In the genomic region with DNA sequence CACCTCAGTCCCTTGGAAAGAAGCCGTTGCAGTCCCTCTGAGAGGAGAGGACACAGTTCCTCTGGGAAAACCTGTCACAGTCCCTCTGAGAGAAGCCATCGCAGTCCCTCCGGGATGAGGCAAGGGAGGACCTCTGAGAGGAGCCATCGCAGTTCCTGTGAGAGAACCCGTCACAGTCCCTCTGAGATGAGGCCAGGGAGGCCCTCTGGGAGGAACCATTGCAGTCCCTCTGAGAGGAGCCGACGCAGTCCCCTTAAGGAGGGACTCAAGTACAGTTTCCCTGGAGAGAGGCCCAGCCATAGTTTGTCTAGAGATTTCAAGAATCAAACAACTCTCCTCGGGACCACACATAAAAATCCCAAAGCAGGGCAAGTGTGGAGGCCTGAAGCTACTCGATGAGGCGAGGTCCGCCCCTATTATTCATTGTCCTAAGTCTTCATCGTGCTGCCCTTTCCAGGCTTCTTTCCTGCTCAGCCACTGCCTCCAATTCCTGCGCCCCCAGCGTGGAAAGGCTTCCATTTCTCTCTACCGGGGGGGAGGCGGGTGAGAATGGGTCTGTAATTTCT, we compare ENCODE assay signal across 8 cellular contexts. TPM values are rescaled to one million over a fixed set of nuclear protein-coding genes. Genes with fewer than 3 reads are reported as not detected.
DNase-seq lines count a peak whose midpoint lies in the region; ATAC-seq, FAIRE-seq and TF ChIP-seq lines count a peak whose summit lies in the region.

No MANE protein-coding gene starts in this region.

- intact Hi-C loops in CD4-positive, alpha-beta memory T cell (cut with micrococcal nuclease): loop anchor here (2.0 kb wide), 1 partner anchor 93 kb away; a partner anchor contains a TSS
- intact Hi-C loops in ovary (cut with DNase I): loop anchor here in 1 of 4 donors (10.0 kb wide), 1 partner anchor 87 kb away; a partner anchor contains a TSS

- CTCF ChIA-PET in CD4-positive, alpha-beta memory T cell (lab: Charles Lee; ENCODE audit: partially characterized antibody): interaction anchor here (0.8 kb wide), 1 partner anchor 102 kb away, joined by 3 read pairs; no protein-coding TSS in a partner anchor

- peak overlapping the region; percentile 70 for H3K27ac ChIP-seq in CD4-positive, alpha-beta memory T cell (ENCODE audit: low read depth, low read length)
- H3K27ac ChIP-seq in endodermal cell (ENCODE audit: low read depth, low read length): no peak overlapping the region
- peak overlapping the region; percentile 5 to 66 for H3K27ac ChIP-seq in ovary

- ATAC-seq in HG03354 (IDR thresholded peaks at IDR 0.05; ENCODE audit: poor library complexity, severe bottlenecking, unreplicated experiment): no peak
- no peak for ATAC-seq in GM21515 (IDR thresholded peaks at IDR 0.05; ENCODE audit: unreplicated experiment)

- peak overlapping the region; percentile 86 to 99 (median 97) for H3K27ac Mint-ChIP-seq in CD4-positive, alpha-beta memory T cell
- H3K27ac Mint-ChIP-seq in endodermal cell: peak overlapping the region; percentile 82

- 94 to 95% methylated on average over 9 to 16 of the region's 16 CpGs for WGBS in endodermal cell (ENCODE audit: insufficient coverage in 1 of 2, insufficient read length in 1 of 2), 2 experiments
- 79 to 80% (median 79%) methylated on average over 16 of the region's 16 CpGs for WGBS in ovary, 3 donors

- H3K9ac ChIP-seq in NT2/D1 (ENCODE audit: insufficient read length, low read depth): peak overlapping the region; percentile 28
- no peak overlapping the region for H3K9ac ChIP-seq in endodermal cell (ENCODE audit: extremely low read depth, low read length, poor library complexity, severe bottlenecking)

- H3K4me3 Mint-ChIP-seq in CD4-positive, alpha-beta memory T cell: peak overlapping the region; percentile 90 to 100 (median 95)
- peak overlapping the region; percentile 91 for H3K4me3 Mint-ChIP-seq in endodermal cell

- DNase-seq in CD4-positive, alpha-beta memory T cell: no peak
- DNase-seq in NT2/D1 (ENCODE audit: low read depth, low spot score): no peak
- DNase-seq in endodermal cell: no peak
- DNase-seq in ovary: peak; percentile 13 to 38 (median 26)
- DNase-seq in NCI-H2107 (lab: John Stamatoyannopoulos, UW): no peak
- DNase-seq in GM12892 (ENCODE audit: insufficient read length): no peak

- no peaks in the 10 kb centered on the region for H3K36me3 ChIP-seq in CD4-positive, alpha-beta memory T cell (ENCODE audit: insufficient read depth, low read length)
- H3K36me3 ChIP-seq in NT2/D1 (ENCODE audit: insufficient read depth, insufficient read length, low read length) (no peaks in the 10 kb centered on the region), endodermal cell (ENCODE audit: control insufficient read depth, insufficient read depth, low read length) (no peaks in the 10 kb centered on the region), ovary (no peaks in the 10 kb centered on the region)

- H3K27me3 Mint-ChIP-seq in CD4-positive, alpha-beta memory T cell: no peaks in the 10 kb centered on the region
- H3K27me3 Mint-ChIP-seq in endodermal cell (ENCODE audit: insufficient read depth): peaks cover 57% of the 10 kb centered on the region

- POLR2A ChIA-PET in CD4-positive, alpha-beta memory T cell (lab: Charles Lee; ENCODE audit: partially characterized antibody): interaction anchor here (0.6 to 1.5 kb wide), 7 partner anchors 10 to 213 kb away, joined by 3 to 11 read pairs (median 5); a partner anchor contains a TSS

- peaks cover 19% of the 10 kb centered on the region in 2 donors for H3K36me3 Mint-ChIP-seq in CD4-positive, alpha-beta memory T cell
- H3K36me3 Mint-ChIP-seq in endodermal cell (ENCODE audit: low read depth): peaks cover 13% of the 10 kb centered on the region

- peak overlapping the region; percentile 59 to 96 for H3K4me3 ChIP-seq in CD4-positive, alpha-beta memory T cell (ENCODE audit: low read length in 2 of 2)
- peak overlapping the region; percentile 76 for H3K4me3 ChIP-seq in NT2/D1 (ENCODE audit: insufficient read length, low read depth)
- H3K4me3 ChIP-seq in endodermal cell (ENCODE audit: low read length): peak overlapping the region; percentile 100
- peak overlapping the region; percentile 67 for H3K4me3 ChIP-seq in ovary

- TF ChIP-seq POLR2A in ovary (IDR thresholded peaks at IDR 0.05) (no peak), GM12892 (IDR thresholded peaks at IDR 0.05; ENCODE audit: low read depth, low read length) (no peak)

- peaks cover 36 to 62% (median 43%) of the 10 kb centered on the region in 4 donors for H3K4me1 Mint-ChIP-seq in CD4-positive, alpha-beta memory T cell
- H3K4me1 Mint-ChIP-seq in endodermal cell: peaks cover 14% of the 10 kb centered on the region

- H3K4me1 ChIP-seq in CD4-positive, alpha-beta memory T cell (ENCODE audit: insufficient read depth, low read length): peaks cover 48% of the 10 kb centered on the region
- H3K4me1 ChIP-seq in NT2/D1 (ENCODE audit: insufficient read depth, insufficient read length): no peaks in the 10 kb centered on the region
- H3K4me1 ChIP-seq in endodermal cell (ENCODE audit: control insufficient read depth, insufficient read depth, low read length): no peaks in the 10 kb centered on the region
- peaks cover 8% of the 10 kb centered on the region for H3K4me1 ChIP-seq in ovary (ENCODE audit: insufficient read depth)

- peaks cover 2 to 12% (median 5%) of the 10 kb centered on the region in 8 donors for H3K9me3 Mint-ChIP-seq in CD4-positive, alpha-beta memory T cell
- H3K9me3 Mint-ChIP-seq in endodermal cell: peaks cover 16% of the 10 kb centered on the region

- no peaks in the 10 kb centered on the region for H3K9me3 ChIP-seq in CD4-positive, alpha-beta memory T cell (ENCODE audit: control insufficient read depth in 1 of 2, low read length in 2 of 2)
- H3K9me3 ChIP-seq in NT2/D1 (ENCODE audit: insufficient read depth, low read length): peaks cover 12% of the 10 kb centered on the region
- peaks cover 17% of the 10 kb centered on the region for H3K9me3 ChIP-seq in endodermal cell (ENCODE audit: control insufficient read depth, low read length)
- no peaks in the 10 kb centered on the region for H3K9me3 ChIP-seq in ovary

- FAIRE-seq in GM12892 (lab: Jason Lieb, UNC): no peak

- no peak for TF ChIP-seq EP300 in ovary (IDR thresholded peaks at IDR 0.05)

- no peaks in the 10 kb centered on the region for H3K27me3 ChIP-seq in CD4-positive, alpha-beta memory T cell (ENCODE audit: insufficient read depth, low read length)
- H3K27me3 ChIP-seq in NT2/D1 (ENCODE audit: insufficient read depth, insufficient read length) (no peaks in the 10 kb centered on the region), endodermal cell (ENCODE audit: control insufficient read depth, insufficient read depth, low read length, poor library complexity, severe bottlenecking) (peaks cover 53% of the 10 kb centered on the region), ovary (no peaks in the 10 kb centered on the region)

- TF ChIP-seq CTCF in endodermal cell (conservative IDR thresholded peaks at IDR 0.05): no peak
- no peak for TF ChIP-seq CTCF in ovary (IDR thresholded peaks at IDR 0.05)

RNA-seq across cellular contexts. Expression of a gene that starts 0.6 kb away (rescaled TPM):
- 10 to 100 TPM; 51.9 to 66.2 TPM for total RNA-seq in CD4-positive, alpha-beta memory T cell
- polyA plus RNA-seq in CD4-positive, alpha-beta memory T cell: 10 to 100 TPM; 36.8 to 38.5 TPM
- 10 to 100 TPM; 29.3 to 36.7 TPM for total RNA-seq in endodermal cell
- 54.7 TPM for polyA plus RNA-seq in endodermal cell (2013, experiment 1 of 2)
- polyA plus RNA-seq in endodermal cell (2013, experiment 2 of 2): 46.2 TPM
- total RNA-seq in ovary: 10 to 100 TPM; 40.2 to 69.3 (median 53.4) TPM
- polyA plus RNA-seq in ovary: 10 to 100 TPM; 28.8 to 79.7 TPM
- polyA plus RNA-seq in GM12892 (2012; ENCODE audit: missing spikeins): 37.5 TPM

RNA-seq across cellular contexts. Expression of a gene that starts 46.6 kb away (rescaled TPM):
- 1 to 10 TPM; 1.3 to 2.2 TPM for total RNA-seq in CD4-positive, alpha-beta memory T cell
- 1 to 10 TPM in 1 of 2 donors, under 1 TPM in 1; 0.79 to 1.2 TPM for polyA plus RNA-seq in CD4-positive, alpha-beta memory T cell
- total RNA-seq in endodermal cell (1 to 10 TPM; 4.6 to 5.3 TPM), ovary (1 to 10 TPM; 3.2 to 8.8 (median 6.5) TPM)
- polyA plus RNA-seq in endodermal cell (2013, experiment 1 of 2): 6.3 TPM
- 5.4 TPM for polyA plus RNA-seq in endodermal cell (2013, experiment 2 of 2)
- 1 to 10 TPM; 5.8 to 6.1 TPM for polyA plus RNA-seq in ovary
- polyA plus RNA-seq in GM12892 (2012; ENCODE audit: missing spikeins): 1.8 TPM

RNA-seq across cellular contexts. Expression of a gene that starts 46.6 kb away (rescaled TPM):
- total RNA-seq in CD4-positive, alpha-beta memory T cell: 10 to 100 TPM; 28.9 to 32.8 TPM
- polyA plus RNA-seq in CD4-positive, alpha-beta memory T cell: 10 to 100 TPM; 65.9 to 99.5 TPM
- total RNA-seq in endodermal cell (10 to 100 TPM; 49.6 to 51.5 TPM), ovary (10 to 100 TPM; 15.1 to 24.3 (median 21.4) TPM)
- polyA plus RNA-seq in endodermal cell (2013, experiment 1 of 2): 57.9 TPM
- polyA plus RNA-seq in endodermal cell (2013, experiment 2 of 2): 56.3 TPM
- 10 to 100 TPM; 20.4 to 48.3 TPM for polyA plus RNA-seq in ovary
- 51.6 TPM for polyA plus RNA-seq in GM12892 (2012; ENCODE audit: missing spikeins)

Comparison
In these comparisons a context has a peak if more than half of its experiments do, and no peak if none do; other contexts are left out.
1. DNase-seq: peak in ovary (5 of 5); none in CD4-positive, alpha-beta memory T cell (0 of 5), NT2/D1 (single experiment), endodermal cell (single experiment), NCI-H2107 (single experiment) and GM12892 (single experiment).
2. Peak in every context shown above with its lines, with median percentiles within 50 percentile points of each other: H3K4me3 ChIP-seq.